8 cellular contexts compared by ENCODE assay signal in the genomic region with DNA sequence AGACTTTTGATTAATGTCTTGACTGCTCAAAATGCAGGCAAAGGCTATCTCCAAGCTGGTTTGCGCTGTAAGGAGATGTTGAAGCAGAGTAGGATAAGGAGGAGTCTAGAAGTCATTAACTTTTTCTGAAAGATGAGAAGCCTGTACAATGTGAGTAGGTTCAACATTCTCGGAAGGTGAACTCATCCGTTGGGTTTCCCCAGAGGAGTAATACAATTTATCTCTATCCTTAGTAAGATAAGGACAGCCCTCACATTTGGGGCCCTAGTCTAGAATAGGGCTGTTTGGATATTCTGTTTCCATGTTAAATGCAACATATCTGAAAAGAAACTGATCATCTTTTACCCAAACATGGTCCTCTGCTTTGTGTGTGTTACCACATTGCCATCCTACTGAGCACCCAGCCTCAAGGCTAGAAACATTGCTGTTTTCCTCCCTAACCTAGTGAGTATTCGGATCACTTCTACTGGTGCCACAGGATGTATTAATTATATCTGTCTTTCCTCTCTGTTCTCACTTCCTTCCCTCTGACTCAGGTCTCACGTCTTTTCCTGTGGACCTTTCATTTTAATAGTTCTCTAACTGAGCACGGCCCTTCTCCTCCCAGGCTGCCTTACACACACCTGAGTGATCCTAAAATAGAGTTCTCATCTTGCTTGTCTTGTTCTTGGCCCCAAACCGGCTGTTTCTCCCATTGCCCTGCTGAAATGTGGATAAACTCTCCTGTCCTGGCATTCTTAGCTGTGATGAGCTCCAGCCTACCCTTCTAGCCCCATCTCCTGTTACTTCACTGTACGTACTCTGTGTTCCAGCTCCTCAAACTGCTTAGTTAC.
A peak's percentile ranks its signal among the peaks of the same experiment; 100 is the strongest.
DNase-seq lines count a peak whose midpoint lies in the region; ATAC-seq lines count a peak whose summit lies in the region.

No MANE protein-coding gene starts in this region.

- peak; percentile 53 for DNase-seq in activated naive CD4-positive, alpha-beta T cell treated with anti-CD3 and anti-CD28 coated beads for 36 hours
- no peak for DNase-seq in activated naive CD4-positive, alpha-beta T cell (lab: John Stamatoyannopoulos, UW)
- DNase-seq in activated T-cell treated with anti-CD3 and anti-CD28 coated beads, Interleukin-2, amount 50 U/mL, for 1 hour: peak; percentile 34
- DNase-seq in MG63 (no peak), cerebellum (ENCODE audit: low spot score) (no peak), SKM-1 (lab: John Stamatoyannopoulos, UW; ENCODE audit: unreplicated experiment) (no peak)

- peak overlapping the region; percentile 72 for H3K4me3 Mint-ChIP-seq in activated naive CD4-positive, alpha-beta T cell treated with anti-CD3 and anti-CD28 coated beads for 36 hours

- H3K36me3 Mint-ChIP-seq in activated naive CD4-positive, alpha-beta T cell treated with anti-CD3 and anti-CD28 coated beads for 36 hours (ENCODE audit: low read depth): peaks cover 13% of the 10 kb centered on the region

- H3K27me3 ChIP-seq in MG63: no peaks in the 10 kb centered on the region

- H3K4me1 ChIP-seq in mesodermal cell (ENCODE audit: control insufficient read depth, insufficient read depth, low read length, poor library complexity, severe bottlenecking): peaks cover 12% of the 10 kb centered on the region

- H3K27ac ChIP-seq in mesodermal cell (ENCODE audit: low read depth, low read length, severe bottlenecking): peak overlapping the region; percentile 69

- no peaks in the 10 kb centered on the region for H3K9me3 Mint-ChIP-seq in activated naive CD4-positive, alpha-beta T cell treated with anti-CD3 and anti-CD28 coated beads for 36 hours

- 83 to 88% methylated on average over 5 to 6 of the region's 8 CpGs for WGBS in mesodermal cell (ENCODE audit: insufficient coverage in 2 of 2), 2 experiments

- peak overlapping the region; percentile 96 for H3K27ac Mint-ChIP-seq in activated naive CD4-positive, alpha-beta T cell treated with anti-CD3 and anti-CD28 coated beads for 36 hours

- intact Hi-C loops in activated naive CD4-positive, alpha-beta T cell treated with anti-CD3 and anti-CD28 coated beads for 36 hours (cut with micrococcal nuclease): loop anchor here (1.0 to 10.0 kb wide), 8 partner anchors 92 to 848 kb away; a partner anchor contains a TSS

- H3K4me1 Mint-ChIP-seq in activated naive CD4-positive, alpha-beta T cell treated with anti-CD3 and anti-CD28 coated beads for 36 hours (ENCODE audit: low read depth): peaks cover 85% of the 10 kb centered on the region

- H3K36me3 ChIP-seq in mesodermal cell (ENCODE audit: control insufficient read depth, insufficient read depth, low read length): peaks cover 3% of the 10 kb centered on the region
- H3K36me3 ChIP-seq in MG63: no peaks in the 10 kb centered on the region

- peak; percentile 82 for ATAC-seq in HG03108 (IDR thresholded peaks at IDR 0.05; ENCODE audit: unreplicated experiment)

- H3K9me3 ChIP-seq in mesodermal cell (ENCODE audit: control insufficient read depth, low read length): no peaks in the 10 kb centered on the region
- H3K9me3 ChIP-seq in MG63: no peaks in the 10 kb centered on the region

- CTCF ChIA-PET in activated naive CD4-positive, alpha-beta T cell treated with anti-CD3 and anti-CD28 coated beads for 36 hours (lab: Charles Lee): interaction anchor here (0.6 to 1.8 kb wide), 6 partner anchors 11 to 1034 kb away, joined by 3 to 5 read pairs (median 4); no protein-coding TSS in a partner anchor

- no peaks in the 10 kb centered on the region for H3K27me3 Mint-ChIP-seq in activated naive CD4-positive, alpha-beta T cell treated with anti-CD3 and anti-CD28 coated beads for 36 hours (ENCODE audit: low read depth)

- no peak overlapping the region for H3K4me3 ChIP-seq in mesodermal cell (ENCODE audit: extremely low read depth, insufficient read depth, low read length, poor library complexity, severe bottlenecking)
- no peak overlapping the region for H3K4me3 ChIP-seq in MG63

Comparison
In these comparisons a context has a peak if more than half of its experiments do, and no peak if none do; other contexts are left out.
1. DNase-seq: peak in activated naive CD4-positive, alpha-beta T cell treated with anti-CD3 and anti-CD28 coated beads for 36 hours (single experiment) and activated T-cell treated with anti-CD3 and anti-CD28 coated beads, Interleukin-2, amount 50 U/mL, for 1 hour (single experiment); none in activated naive CD4-positive, alpha-beta T cell (0 of 4), MG63 (single experiment), cerebellum (single experiment) and SKM-1 (single experiment).